ENCODE assay signal across 14 cellular contexts in the genomic region with DNA sequence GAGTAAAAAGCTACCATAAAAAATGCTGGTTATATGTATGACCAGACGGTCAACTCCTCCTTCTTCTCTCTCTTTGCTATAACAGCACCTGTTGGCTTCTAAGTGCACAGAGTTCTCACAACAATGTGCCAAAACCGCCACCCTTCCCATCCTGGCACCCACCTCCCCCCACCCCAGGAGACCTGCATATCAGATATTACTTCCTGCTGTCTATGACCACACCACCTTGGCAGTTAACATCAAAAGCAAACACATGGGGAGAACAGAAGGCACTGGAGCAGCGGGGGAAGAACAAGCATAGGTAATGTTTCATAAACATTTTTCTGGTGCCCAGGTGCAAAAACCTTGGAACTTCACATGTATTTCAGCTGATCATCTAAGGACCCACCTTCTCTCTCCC. TPM values are rescaled to one million over a fixed set of nuclear protein-coding genes. Genes with fewer than 3 reads are reported as not detected.
A peak's percentile ranks its signal among the peaks of the same experiment; 100 is the strongest.
DNase-seq lines count a peak whose midpoint lies in the region; ATAC-seq, FAIRE-seq and TF ChIP-seq lines count a peak whose summit lies in the region.
"Had no signal": no experiment of that assay in that cellular context is flagged by ENCODE, and none has a peak within 500 bp of the region (broad histone marks: within the 10 kb centered on the region; RNA-seq: fewer than 3 reads in every experiment).

No MANE protein-coding gene starts in this region.

- ATAC-seq in left ventricle myocardium superior (peak; percentile 17), upper lobe of right lung (peak; percentile 75), HG02763 (IDR thresholded peaks at IDR 0.05; ENCODE audit: unreplicated experiment) (no peak), HG03439 (IDR thresholded peaks at IDR 0.05; ENCODE audit: unreplicated experiment) (no peak)
- no peak for ATAC-seq in activated CD8-positive, alpha-beta memory T cell treated with anti-CD3 and anti-CD28 coated beads, Interleukin-2, amount 10 ng/mL, durations not matched to agents 7 days and 5 days

- no peak for TF ChIP-seq POLR2A in H1 (IDR thresholded peaks at IDR 0.05; ENCODE audit: control extremely low read depth in 1 of 2, low read depth in 2 of 2, low read length in 2 of 2)

- peaks cover 8 to 33% (median 24%) of the 10 kb centered on the region in 4 experiments for H3K4me1 ChIP-seq in H1 (replicated peaks in 1 of 4; ENCODE audit: control insufficient read depth in 3 of 4, insufficient read depth in 4 of 4, low read length in 3 of 4)
- peaks cover 39% of the 10 kb centered on the region for H3K4me1 ChIP-seq in upper lobe of right lung

- no peaks in the 10 kb centered on the region for H3K9me3 ChIP-seq in H1 (ENCODE audit: insufficient read depth in 2 of 2, low read depth in 1 of 2, low read length in 1 of 2)
- no peaks in the 10 kb centered on the region for H3K9me3 ChIP-seq in upper lobe of right lung
- H3K9me3 ChIP-seq: right atrium auricular region, SJSA1 had no signal

- H3K27ac Mint-ChIP-seq in activated CD8-positive, alpha-beta memory T cell treated with anti-CD3 and anti-CD28 coated beads, Interleukin-2, amount 10 ng/mL, durations not matched to agents 7 days and 5 days: no peak overlapping the region
- H3K27ac Mint-ChIP-seq: activated T-cell treated with anti-CD3 and anti-CD28 coated beads, Interleukin-2, amount 50 U/mL, for 72 hours had no signal

- H3K36me3 Mint-ChIP-seq in activated CD8-positive, alpha-beta memory T cell treated with anti-CD3 and anti-CD28 coated beads, Interleukin-2, amount 10 ng/mL, durations not matched to agents 7 days and 5 days: peaks cover 1% of the 10 kb centered on the region

- 89% methylated on average over 3 of the region's 3 CpGs; no CpG with 5 or more reads in 1 of the 2 experiments for WGBS in H1 (ENCODE audit: extremely low coverage in 1 of 2, insufficient coverage in 1 of 2, insufficient read length in 1 of 2, insufficient replicate concordance in 2 of 2, low coverage in 1 of 2, low lambda C conversion rate in 2 of 2, missing lambda C conversion rate in 1 of 2), 2 experiments

- no peaks in the 10 kb centered on the region; the same call in 1 of the 2 replicates for H3K79me1 ChIP-seq in H1 (ENCODE audit: low read depth, low read length)

- H4K91ac ChIP-seq in H1 (replicated peaks; ENCODE audit: insufficient read length, low read length): no peak overlapping the region

- POLR2A ChIA-PET in H1 (lab: Charles Lee; ENCODE audit: partially characterized antibody): interaction anchor here (1.9 kb wide), 2 partner anchors 9 to 13 kb away, joined by 4 to 5 read pairs; no protein-coding TSS in a partner anchor

- H3K27me3 Mint-ChIP-seq in activated CD8-positive, alpha-beta memory T cell treated with anti-CD3 and anti-CD28 coated beads, Interleukin-2, amount 10 ng/mL, durations not matched to agents 7 days and 5 days: peaks cover 20% of the 10 kb centered on the region

- no peak overlapping the region for H4K8ac ChIP-seq in H1 (ENCODE audit: extremely low read depth, insufficient read depth, low read length)

- no peak overlapping the region for H2BK120ac ChIP-seq in H1 (replicated peaks; ENCODE audit: low read depth, low read length)

- no peak overlapping the region for H3K18ac ChIP-seq in H1 (ENCODE audit: extremely low read depth, low read length)

- DNase-seq in left ventricle myocardium superior (no peak), cardiac septum (ENCODE audit: low spot score) (no peak), NCI-H510A treated with DMSO at 0.1 percent for 48 hours (lab: John Stamatoyannopoulos, UW) (peak; percentile 74), H1 (ENCODE audit: low read depth in 1 of 2, low spot score in 2 of 2) (no peak), upper lobe of right lung (no peak)
- DNase-seq in activated CD8-positive, alpha-beta memory T cell treated with anti-CD3 and anti-CD28 coated beads, Interleukin-2, amount 10 ng/mL, durations not matched to agents 7 days and 5 days: no peak
- DNase-seq: activated T-cell treated with anti-CD3 and anti-CD28 coated beads, Interleukin-2, amount 50 U/mL, for 72 hours; cerebellar nuclear complex; midbrain; WERI-Rb-1 had no signal

- H3K4me1 Mint-ChIP-seq in activated CD8-positive, alpha-beta memory T cell treated with anti-CD3 and anti-CD28 coated beads, Interleukin-2, amount 10 ng/mL, durations not matched to agents 7 days and 5 days: peaks cover 18% of the 10 kb centered on the region

- intact Hi-C loops in left ventricle myocardium superior (cut with micrococcal nuclease) (no loop called here), cardiac septum (cut with DNase I) (no loop called here), upper lobe of right lung (cut with DNase I) (no loop called here)

- H4K5ac ChIP-seq in H1 (ENCODE audit: insufficient read length, low read depth, low read length): no peak overlapping the region

- 0 out of 2 replicates have a peak overlapping the region, but pooled peaks have one; percentile 22 for H2BK5ac ChIP-seq in H1 (ENCODE audit: low read depth, low read length)

- peaks cover 3 to 4% of the 10 kb centered on the region in 2 experiments for H4K20me1 ChIP-seq in H1 (replicated peaks in 1 of 2; ENCODE audit: control insufficient read depth in 1 of 2, insufficient read depth in 2 of 2, low read length in 2 of 2)

- no peaks in the 10 kb centered on the region for H3K23me2 ChIP-seq in H1 (ENCODE audit: low read depth, low read length)

- no peak overlapping the region for H3K4me2 ChIP-seq in H1 (ENCODE audit: insufficient read depth in 1 of 2, low read depth in 2 of 2, low read length in 2 of 2)

- no peak overlapping the region for H2AFZ ChIP-seq in H1 (ENCODE audit: low read length)

- no peaks in the 10 kb centered on the region for H3K36me3 ChIP-seq in H1 (ENCODE audit: control insufficient read depth in 2 of 4, insufficient read depth in 4 of 4, low read length in 3 of 4)
- H3K36me3 ChIP-seq in upper lobe of right lung: no peaks in the 10 kb centered on the region
- H3K36me3 ChIP-seq: right atrium auricular region, SJSA1, WERI-Rb-1 had no signal

- no peak overlapping the region for H3K4ac ChIP-seq in H1 (replicated peaks; ENCODE audit: insufficient read length, low read depth, low read length)

- no peak for FAIRE-seq in H1 (lab: Jason Lieb, UNC)

- H3K27ac ChIP-seq in H1 (ENCODE audit: low read depth, low read length) (no peak overlapping the region), upper lobe of right lung (no peak overlapping the region)
- H3K27ac ChIP-seq: right atrium auricular region, SJSA1, WERI-Rb-1 had no signal

- no peak overlapping the region for H2BK20ac ChIP-seq in H1 (ENCODE audit: low read length)

- H3K27me3 ChIP-seq in H1 (replicated peaks in 1 of 4; ENCODE audit: control insufficient read depth in 3 of 4, extremely low read depth in 1 of 4, insufficient read depth in 3 of 4, low read length in 3 of 4): no peaks in the 10 kb centered on the region
- H3K27me3 ChIP-seq in upper lobe of right lung: no peaks in the 10 kb centered on the region
- H3K27me3 ChIP-seq: right atrium auricular region, SJSA1 had no signal

- no peak overlapping the region for H2AK5ac ChIP-seq in H1 (ENCODE audit: low read depth, low read length)

- TF ChIP-seq CTCF in H1 (IDR thresholded peaks at IDR 0.05; ENCODE audit: control extremely low read depth in 1 of 3, insufficient read depth in 1 of 3, low read depth in 1 of 3, low read length in 3 of 3) (no peak), upper lobe of right lung (IDR thresholded peaks at IDR 0.05) (no peak)

- no peak overlapping the region for H3K9ac ChIP-seq in H1 (replicated peaks in 1 of 4; ENCODE audit: extremely low read depth in 1 of 4, low read depth in 3 of 4, low read length in 3 of 4)

- H3K4me3 ChIP-seq in H1 (ENCODE audit: extremely low read depth in 1 of 4, insufficient read depth in 2 of 4, low read depth in 3 of 4, low read length in 4 of 4) (no peak overlapping the region), upper lobe of right lung (no peak overlapping the region)
- H3K4me3 ChIP-seq: right atrium auricular region, SJSA1 had no signal

- H3K23ac ChIP-seq in H1 (ENCODE audit: insufficient read length): no peak overlapping the region

- no peak overlapping the region for H2BK12ac ChIP-seq in H1 (ENCODE audit: low read depth, low read length)

- H3K14ac ChIP-seq in H1 (ENCODE audit: insufficient read length): no peak overlapping the region

- no peak overlapping the region for H3K56ac ChIP-seq in H1 (replicated peaks; ENCODE audit: insufficient read length, low read depth, low read length)

- no peak for TF ChIP-seq EP300 in H1 (IDR thresholded peaks at IDR 0.05; ENCODE audit: borderline replicate concordance in 1 of 2, low read depth in 2 of 2, low read length in 2 of 2)

- no peaks in the 10 kb centered on the region for H3K9me3 Mint-ChIP-seq in activated CD8-positive, alpha-beta memory T cell treated with anti-CD3 and anti-CD28 coated beads, Interleukin-2, amount 10 ng/mL, durations not matched to agents 7 days and 5 days (ENCODE audit: low read depth)

- CTCF ChIA-PET in H1 (lab: Charles Lee; ENCODE audit: partially characterized antibody): interaction anchor here (0.8 to 1.1 kb wide), 4 partner anchors 9 to 66 kb away, joined by 3 to 4 read pairs (median 3); no protein-coding TSS in a partner anchor
- CTCF ChIA-PET in activated CD8-positive, alpha-beta memory T cell treated with anti-CD3 and anti-CD28 coated beads, Interleukin-2, amount 10 ng/mL, durations not matched to agents 7 days and 5 days (lab: Charles Lee): interaction anchor here (0.9 to 1.1 kb wide), 2 partner anchors 97 to 190 kb away, joined by 3 read pairs; no protein-coding TSS in a partner anchor

- no peak overlapping the region for H3K4me3 Mint-ChIP-seq in activated CD8-positive, alpha-beta memory T cell treated with anti-CD3 and anti-CD28 coated beads, Interleukin-2, amount 10 ng/mL, durations not matched to agents 7 days and 5 days

- H3K79me2 ChIP-seq in H1 (ENCODE audit: control insufficient read depth in 1 of 2, insufficient read depth in 2 of 2, low read length in 2 of 2): peaks cover 0 to 24% of the 10 kb centered on the region in 2 experiments; a peak in 3 of 4 replicates

- no peak for TF ChIP-seq RAD21 in H1 (IDR thresholded peaks at IDR 0.05 in 1 of 2, conservative IDR thresholded peaks at IDR 0.05 in 1 of 2; ENCODE audit: low read depth in 2 of 2, low read length in 2 of 2)

- no peak overlapping the region for H2BK15ac ChIP-seq in H1 (ENCODE audit: low read length)

RNA-seq across cellular contexts. Expression of a gene that starts 15.5 kb away (rescaled TPM):
- 12.8 TPM for total RNA-seq in left ventricle myocardium superior
- total RNA-seq in cardiac septum: 22.0 TPM
- 22.5 and 25.4 TPM in 2 replicates for total RNA-seq in H1 (2021; fragmentation: NEBNext Ultra II Directional; extraction: Animal tissue kit (Norgen Biotek cat#: 25700))
- 15.3 and 21.0 TPM in 2 replicates for polyA plus RNA-seq in H1 (2011; rRNA removed)
- polyA plus RNA-seq in H1 (2011; cell fraction: cytosol; rRNA removed): 9.4 TPM
- polyA plus RNA-seq in H1 (2011; cell fraction: nucleus; rRNA removed): 14.3 TPM
- 13.7 to 15.0 TPM (median 14.4 TPM) in 4 replicates for polyA plus RNA-seq in H1 (2012, experiment 1 of 2)
- 7.6 TPM for polyA plus RNA-seq in H1 (2012, experiment 2 of 2)
- 11.7 TPM for polyA plus RNA-seq in H1 (2013, experiment 1 of 2)
- 11.4 TPM for polyA plus RNA-seq in H1 (2013, experiment 2 of 2)
- polyA minus RNA-seq in H1 (2011; rRNA and poly(A)+ RNA removed): 9.2 and 13.0 TPM in 2 replicates
- polyA minus RNA-seq in H1 (2011; cell fraction: cytosol; rRNA and poly(A)+ RNA removed): 15.4 TPM
- polyA minus RNA-seq in H1 (2011; cell fraction: nucleus; rRNA and poly(A)+ RNA removed): 7.6 TPM
- total RNA-seq in upper lobe of right lung: 56.9 TPM
- 1 to 10 TPM; 3.2 to 3.5 TPM for total RNA-seq in activated CD8-positive, alpha-beta memory T cell treated with anti-CD3 and anti-CD28 coated beads, Interleukin-2, amount 10 ng/mL, durations not matched to agents 7 days and 5 days

Comparison
In these comparisons a context has a peak if more than half of its experiments do, and no peak if none do; other contexts are left out.
1. ATAC-seq: peak in left ventricle myocardium superior (single experiment) and upper lobe of right lung (single experiment); none in HG02763 (single experiment), activated CD8-positive, alpha-beta memory T cell treated with anti-CD3 and anti-CD28 coated beads, Interleukin-2, amount 10 ng/mL, durations not matched to agents 7 days and 5 days (single experiment) and HG03439 (single experiment).